ENCODE assay signal across 1 cellular context in the genomic region with DNA sequence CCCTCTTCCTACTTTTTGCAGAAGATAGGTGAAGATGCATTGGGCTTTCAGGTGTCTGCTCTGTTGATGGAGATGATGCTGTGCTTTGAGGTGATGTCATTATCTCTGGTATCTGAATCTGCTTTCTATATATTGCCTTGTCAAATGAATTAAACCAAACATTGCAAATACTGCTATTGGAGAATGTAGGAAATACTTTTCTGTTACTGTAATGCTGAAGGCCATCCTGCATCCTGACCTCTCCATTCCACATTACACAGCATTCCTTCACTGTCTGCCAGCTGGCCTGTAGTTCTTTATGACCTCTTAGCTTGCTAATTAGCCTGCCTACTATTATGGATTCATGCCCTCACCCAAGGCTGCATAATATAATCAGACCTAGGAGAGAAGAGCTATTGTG.
TF ChIP-seq lines count a peak whose summit lies in the region.

No MANE protein-coding gene starts in this region.

TF ChIP-seq in SK-N-SH, 30 proteins besides CTCF, POLR2A, EP300 and RAD21 (continued from another document):
- TF ChIP-seq FOSL2 (IDR thresholded peaks at IDR 0.05; ENCODE audit: borderline replicate concordance, low read depth) (no peak; the same call in 1 of the 2 replicates), SIN3A (IDR thresholded peaks at IDR 0.05; ENCODE audit: borderline replicate concordance, low read depth, low read length) (peak; percentile 47; the same call in 1 of the 2 replicates), RCOR1 (IDR thresholded peaks at IDR 0.05; ENCODE audit: low read length) (no peak)
